Comparison of ENCODE assay signal across 16 cellular contexts in the genomic region with DNA sequence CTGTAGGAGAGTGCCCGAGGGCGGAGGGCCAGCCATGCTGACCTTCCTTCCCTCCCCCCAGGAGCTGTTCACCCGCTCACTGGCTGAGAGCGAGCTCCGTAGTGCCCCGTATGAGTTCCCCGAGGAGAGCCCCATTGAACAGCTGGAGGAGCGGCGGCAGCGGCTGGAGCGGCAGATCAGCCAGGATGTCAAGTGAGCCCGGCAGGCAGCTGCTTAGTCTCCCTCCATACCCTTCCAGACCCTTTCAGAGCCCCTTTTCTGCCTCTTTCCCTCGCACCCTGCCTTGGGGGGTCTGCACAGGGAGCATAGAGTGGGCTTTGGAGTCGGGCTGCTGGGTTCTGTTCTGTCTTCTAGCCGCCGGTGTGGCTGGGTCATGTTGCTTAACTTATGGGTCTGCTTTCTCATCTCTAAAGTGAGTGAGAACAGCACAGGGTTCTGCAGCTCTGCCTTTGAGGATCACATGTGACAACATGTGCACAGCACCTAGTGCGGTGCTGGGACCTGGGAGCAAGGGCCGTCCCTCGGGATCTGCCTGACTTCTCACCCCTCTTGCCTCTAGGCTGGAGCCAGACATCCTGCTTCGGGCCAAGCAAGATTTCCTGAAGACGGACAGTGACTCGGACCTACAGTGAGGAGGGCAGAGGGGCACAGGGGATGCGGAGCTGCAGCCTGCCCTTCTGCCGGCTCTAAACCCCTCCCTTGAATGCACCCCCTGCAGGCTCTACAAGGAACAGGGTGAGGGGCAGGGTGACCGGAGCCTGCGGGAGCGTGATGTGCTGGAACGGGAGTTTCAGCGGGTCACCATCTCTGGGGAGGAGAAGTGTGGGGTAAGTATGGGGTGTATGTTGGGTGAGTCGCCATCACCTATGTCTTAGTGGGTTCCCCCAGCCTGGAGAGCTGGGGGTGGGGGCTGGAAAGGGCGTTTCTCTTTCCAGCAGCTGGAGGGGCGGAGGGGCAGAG. TPM values are rescaled to one million over a fixed set of nuclear protein-coding genes. Genes with fewer than 3 reads are reported as not detected.
DNase-seq lines count a peak whose midpoint lies in the region; ATAC-seq and TF ChIP-seq lines count a peak whose summit lies in the region.
"Had no signal": no experiment of that assay in that cellular context is flagged by ENCODE, and none has a peak within 500 bp of the region (broad histone marks: within the 10 kb centered on the region; RNA-seq: fewer than 3 reads in every experiment).

No MANE protein-coding gene starts in this region.

- ATAC-seq in SK-N-SH treated with all-trans-retinoic acid at 6 μM for 48 hours (no peak), naive B cell (ENCODE audit: low read depth in 2 of 2) (no peak)
- no peak for ATAC-seq in activated T-helper 17 cell treated with anti-CD3 and anti-CD28 coated beads, Interleukin-2, amount 50 U/mL, for 72 hours (replicated peaks)
- ATAC-seq: Panc1 had no signal

- peaks cover 55% of the 10 kb centered on the region for H4K20me1 ChIP-seq in SK-N-SH (ENCODE audit: insufficient read depth)

- no peaks in the 10 kb centered on the region for H3K9me3 ChIP-seq in SK-N-SH
- H3K9me3 ChIP-seq: adrenal gland had no signal

- no peak overlapping the region for H3K4me2 ChIP-seq in SK-N-SH

- H3K27ac Mint-ChIP-seq in activated T-helper 17 cell treated with anti-CD3 and anti-CD28 coated beads, Interleukin-2, amount 50 U/mL, for 72 hours = peak overlapping the region; percentile 74
- H3K27ac Mint-ChIP-seq in naive B cell = peak overlapping the region in 5 of 6 donors; percentile 30 to 92 (median 78)
- H3K27ac Mint-ChIP-seq: T-helper 1 cell treated with Interleukin-12 subunit alpha and Interleukin-12 subunit beta and Interleukin-4 antibody, amounts not matched to agents 30 μg/mL and 1 μg/mL, for 36 hours had no signal

- H3K79me2 ChIP-seq in SK-N-SH (ENCODE audit: insufficient read depth) = peaks cover 43% of the 10 kb centered on the region

- TF ChIP-seq EP300 in SK-N-SH (IDR thresholded peaks at IDR 0.05; ENCODE audit: borderline replicate concordance in 1 of 2, low read depth in 1 of 2, low read length in 1 of 2) = no peak

- TF ChIP-seq CTCF in SK-N-SH (IDR thresholded peaks at IDR 0.05) (no peak), GM13976 (IDR thresholded peaks at IDR 0.05; ENCODE audit: borderline replicate concordance, control extremely low read depth, extremely low read depth, insufficient read depth, missing control alignments) (no peak)

- H3K4me1 Mint-ChIP-seq in activated T-helper 17 cell treated with anti-CD3 and anti-CD28 coated beads, Interleukin-2, amount 50 U/mL, for 72 hours = peaks cover 16% of the 10 kb centered on the region
- peaks cover 43 to 53% (median 46%) of the 10 kb centered on the region in 3 donors for H3K4me1 Mint-ChIP-seq in naive B cell

- H3K27me3 ChIP-seq in SK-N-SH (ENCODE audit: insufficient read depth) = no peaks in the 10 kb centered on the region
- H3K27me3 ChIP-seq: adrenal gland had no signal

- no peak for TF ChIP-seq RAD21 in SK-N-SH (IDR thresholded peaks at IDR 0.05; ENCODE audit: low read length)

- WGBS in SK-N-SH (ENCODE audit: low lambda C conversion rate) = 92% methylated on average over 21 of the region's 32 CpGs

- peak; percentile 17 for DNase-seq in SK-N-SH
- peak; percentile 21 for DNase-seq in GM13976 (ENCODE audit: low spot score)
- DNase-seq in naive B cell = no peak
- DNase-seq in NCI-H2081 treated with DMSO at 0.1 percent for 48 hours (lab: John Stamatoyannopoulos, UW) = no peak
- no peak for DNase-seq in NCI-H774 (lab: John Stamatoyannopoulos, UW)
- DNase-seq in putamen (ENCODE audit: low spot score) = no peak
- DNase-seq: DMS53; effector CD8-positive, alpha-beta T cell; kidney glomerular epithelial cell had no signal

- H3K9me3 Mint-ChIP-seq in activated T-helper 17 cell treated with anti-CD3 and anti-CD28 coated beads, Interleukin-2, amount 50 U/mL, for 72 hours = no peaks in the 10 kb centered on the region
- no peaks in the 10 kb centered on the region for H3K9me3 Mint-ChIP-seq in naive B cell
- H3K9me3 Mint-ChIP-seq: T-helper 1 cell treated with Interleukin-12 subunit alpha and Interleukin-12 subunit beta and Interleukin-4 antibody, amounts not matched to agents 30 μg/mL and 1 μg/mL, for 36 hours had no signal

- H3K27me3 Mint-ChIP-seq in activated T-helper 17 cell treated with anti-CD3 and anti-CD28 coated beads, Interleukin-2, amount 50 U/mL, for 72 hours = no peaks in the 10 kb centered on the region
- no peaks in the 10 kb centered on the region for H3K27me3 Mint-ChIP-seq in naive B cell

- in situ Hi-C loops in GM13976 (cut with MboI; ENCODE audit: low sequenced_read_pairs, unreplicated experiment) = no loop called here

- CTCF ChIA-PET in SK-N-SH (lab: Yijun Ruan, JAX) = interaction anchor here (1.2 to 11.9 kb wide), 4 partner anchors 14 to 80 kb away, joined by 3 to 114 read pairs (median 10); a partner anchor contains a TSS

- H2AFZ ChIP-seq in SK-N-SH (ENCODE audit: low read depth) = no peak overlapping the region

- H3K36me3 Mint-ChIP-seq in activated T-helper 17 cell treated with anti-CD3 and anti-CD28 coated beads, Interleukin-2, amount 50 U/mL, for 72 hours (ENCODE audit: low read depth) = peaks cover 60% of the 10 kb centered on the region
- peaks cover under 1 to 31% of the 10 kb centered on the region in 2 donors for H3K36me3 Mint-ChIP-seq in naive B cell

- H3K36me3 ChIP-seq in SK-N-SH (replicated peaks in 1 of 2; ENCODE audit: control insufficient read depth in 1 of 2, insufficient read depth in 2 of 2, low read length in 1 of 2) = peaks cover 2 to 42% of the 10 kb centered on the region in 2 experiments

- peaks cover 4 to 46% of the 10 kb centered on the region in 2 experiments; a peak in 1 of 4 replicates for H3K4me1 ChIP-seq in SK-N-SH (ENCODE audit: control insufficient read depth in 1 of 2, insufficient read depth in 2 of 2, low read depth in 1 of 2, low read length in 1 of 2)

- H3K4me3 Mint-ChIP-seq in activated T-helper 17 cell treated with anti-CD3 and anti-CD28 coated beads, Interleukin-2, amount 50 U/mL, for 72 hours = no peak overlapping the region
- peak overlapping the region in 2 of 8 donors; percentile 56 to 58 for H3K4me3 Mint-ChIP-seq in naive B cell
- H3K4me3 Mint-ChIP-seq: T-helper 1 cell treated with Interleukin-12 subunit alpha and Interleukin-12 subunit beta and Interleukin-4 antibody, amounts not matched to agents 30 μg/mL and 1 μg/mL, for 36 hours had no signal

- H3F3A ChIP-seq in SK-N-SH (replicated peaks; ENCODE audit: insufficient read depth) = no peaks in the 10 kb centered on the region

- no peaks in the 10 kb centered on the region for H3K9me2 ChIP-seq in SK-N-SH

- no peak overlapping the region; a peak in 1 of 4 replicates for H3K27ac ChIP-seq in SK-N-SH (ENCODE audit: low read depth in 2 of 2, low read length in 1 of 2)

- no peak overlapping the region for H3K4me3 ChIP-seq in SK-N-SH (ENCODE audit: low read depth in 2 of 2, low read length in 1 of 2)
- H3K4me3 ChIP-seq: adrenal gland had no signal

- POLR2A ChIA-PET in SK-N-SH (lab: Yijun Ruan, JAX) = no interaction called here

- H3K9ac ChIP-seq in SK-N-SH = no peak overlapping the region

TF ChIP-seq in SK-N-SH, 30 proteins besides CTCF, POLR2A, EP300 and RAD21:
- TF ChIP-seq MXI1 (IDR thresholded peaks at IDR 0.05; ENCODE audit: low read depth, low read length) = no peak
- no peak for TF ChIP-seq TAF1 (IDR thresholded peaks at IDR 0.05; ENCODE audit: borderline replicate concordance, low read depth, low read length)
- no peak for TF ChIP-seq EZH2phosphoT487 (IDR thresholded peaks at IDR 0.05; ENCODE audit: borderline replicate concordance, low read depth)
- no peak for TF ChIP-seq NFIC (IDR thresholded peaks at IDR 0.05; ENCODE audit: borderline replicate concordance)
- no peak for TF ChIP-seq RFX5 (IDR thresholded peaks at IDR 0.05; ENCODE audit: low read length)

TF ChIP-seq in SK-N-SH treated with all-trans-retinoic acid at 6 μM for 48 hours, 23 proteins besides CTCF, POLR2A, EP300 and RAD21 (continues in another document):
- TF ChIP-seq ZFP30 (CRISPR knock-in tag; IDR thresholded peaks at IDR 0.05) = no peak
- TF ChIP-seq, protein P1, sequence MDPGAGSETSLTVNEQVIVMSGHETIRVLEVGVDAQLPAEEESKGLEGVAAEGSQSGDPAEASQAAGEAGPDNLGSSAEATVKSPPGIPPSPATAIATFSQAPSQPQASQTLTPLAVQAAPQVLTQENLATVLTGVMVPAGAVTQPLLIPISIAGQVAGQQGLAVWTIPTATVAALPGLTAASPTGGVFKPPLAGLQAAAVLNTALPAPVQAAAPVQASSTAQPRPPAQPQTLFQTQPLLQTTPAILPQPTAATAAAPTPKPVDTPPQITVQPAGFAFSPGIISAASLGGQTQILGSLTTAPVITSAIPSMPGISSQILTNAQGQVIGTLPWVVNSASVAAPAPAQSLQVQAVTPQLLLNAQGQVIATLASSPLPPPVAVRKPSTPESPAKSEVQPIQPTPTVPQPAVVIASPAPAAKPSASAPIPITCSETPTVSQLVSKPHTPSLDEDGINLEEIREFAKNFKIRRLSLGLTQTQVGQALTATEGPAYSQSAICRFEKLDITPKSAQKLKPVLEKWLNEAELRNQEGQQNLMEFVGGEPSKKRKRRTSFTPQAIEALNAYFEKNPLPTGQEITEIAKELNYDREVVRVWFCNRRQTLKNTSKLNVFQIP (CRISPR knock-in tag; IDR thresholded peaks at IDR 0.05; ENCODE audit: borderline replicate concordance, low read depth) = no peak

RNA-seq across cellular contexts. Expression of a gene that starts 6.2 kb away (rescaled TPM):
- polyA plus RNA-seq in SK-N-SH (2012; rRNA removed) (59.1 and 63.7 TPM in 2 replicates), naive B cell (ENCODE audit: low read depth in 6 of 6) (10 to 100 TPM; 14.3 to 34.9 (median 25.6) TPM)
- polyA plus RNA-seq in SK-N-SH (2012; cell fraction: cytosol; rRNA removed) = 14.5 and 22.9 TPM in 2 replicates
- 359 and 387 TPM in 2 replicates for polyA plus RNA-seq in SK-N-SH (2012; cell fraction: nucleus; rRNA removed)
- total RNA-seq in activated T-helper 17 cell treated with anti-CD3 and anti-CD28 coated beads, Interleukin-2, amount 50 U/mL, for 72 hours = 100 to 1,000 TPM in 1 of 2 donors, 10 to 100 TPM in 1; 97.1 to 135 TPM

RNA-seq across cellular contexts. Expression of a gene that starts 6.5 kb away (rescaled TPM):
- polyA plus RNA-seq in SK-N-SH (2012; rRNA removed) (0.16 TPM in 2 replicates), naive B cell (ENCODE audit: low read depth in 6 of 6) (not detected)
- 0.14 and 0.18 TPM in 2 replicates for polyA plus RNA-seq in SK-N-SH (2012; cell fraction: cytosol; rRNA removed)
- 0.04 and 0.19 TPM in 2 replicates for polyA plus RNA-seq in SK-N-SH (2012; cell fraction: nucleus; rRNA removed)
- under 1 TPM; 0.32 to 0.54 TPM for total RNA-seq in activated T-helper 17 cell treated with anti-CD3 and anti-CD28 coated beads, Interleukin-2, amount 50 U/mL, for 72 hours
- total RNA-seq: LHCN-M2, urinary bladder had no signal
- polyA plus RNA-seq: urinary bladder had no signal

RNA-seq across cellular contexts. Expression of a gene that starts 30.0 kb away (rescaled TPM):
- 34.2 and 36.1 TPM in 2 replicates for polyA plus RNA-seq in SK-N-SH (2012; rRNA removed)
- polyA plus RNA-seq in SK-N-SH (2012; cell fraction: cytosol; rRNA removed) = 25.0 and 27.9 TPM in 2 replicates
- 35.2 and 36.6 TPM in 2 replicates for polyA plus RNA-seq in SK-N-SH (2012; cell fraction: nucleus; rRNA removed)
- total RNA-seq in activated T-helper 17 cell treated with anti-CD3 and anti-CD28 coated beads, Interleukin-2, amount 50 U/mL, for 72 hours = 10 to 100 TPM; 16.2 to 20.1 TPM
- polyA plus RNA-seq in naive B cell (ENCODE audit: low read depth in 6 of 6) = 10 to 100 TPM; 10.6 to 24.4 (median 16.7) TPM

RNA-seq across cellular contexts. Expression of a gene that starts 42.0 kb away (rescaled TPM):
- polyA plus RNA-seq in SK-N-SH (2012; rRNA removed) (70.2 and 97.6 TPM in 2 replicates), naive B cell (ENCODE audit: low read depth in 6 of 6) (10 to 100 TPM in 2 of 6 donors, 1 to 10 TPM in 4; 3.9 to 14.5 (median 5.7) TPM)
- polyA plus RNA-seq in SK-N-SH (2012; cell fraction: cytosol; rRNA removed) = 23.0 and 24.2 TPM in 2 replicates
- 693 and 732 TPM in 2 replicates for polyA plus RNA-seq in SK-N-SH (2012; cell fraction: nucleus; rRNA removed)
- 10 to 100 TPM; 18.5 to 27.5 TPM for total RNA-seq in activated T-helper 17 cell treated with anti-CD3 and anti-CD28 coated beads, Interleukin-2, amount 50 U/mL, for 72 hours

Comparison
In these comparisons a context has a peak if more than half of its experiments do, and no peak if none do; other contexts are left out.
1. DNase-seq: peak in SK-N-SH (single experiment) and GM13976 (single experiment); none in naive B cell (single experiment), NCI-H2081 treated with DMSO at 0.1 percent for 48 hours (single experiment), NCI-H774 (single experiment) and putamen (single experiment).